ENCODE assay signal across 28 cellular contexts in genomic region chr18:35201502-35201901, GRCh38. TPM values are rescaled to one million over a fixed set of nuclear protein-coding genes. Genes with fewer than 3 reads are reported as not detected.
DNase-seq lines count a peak whose midpoint lies in the region; ATAC-seq, FAIRE-seq and TF ChIP-seq lines count a peak whose summit lies in the region.
"Had no signal": no experiment of that assay in that cellular context is flagged by ENCODE, and none has a peak within 500 bp of the region (broad histone marks: within the 10 kb centered on the region; RNA-seq: fewer than 3 reads in every experiment).

No MANE protein-coding gene starts in this region.

- DNase-seq in D721Med (ENCODE audit: insufficient read length, low spot score) (peak; percentile 37), NCI-H1105 treated with DMSO at 0.1 percent for 48 hours (lab: John Stamatoyannopoulos, UW) (peak; percentile 25), NCI-H69 (lab: John Stamatoyannopoulos, UW) (peak; percentile 97), glutamatergic neuron (peak; percentile 18), SKM-1 (lab: John Stamatoyannopoulos, UW; ENCODE audit: unreplicated experiment) (no peak), HuH-7 (ENCODE audit: low spot score) (no peak)
- no peak for DNase-seq in activated T-cell treated with anti-CD3 and anti-CD28 coated beads, Interleukin-2, amount 50 U/mL, for 72 hours
- DNase-seq: activated CD4-positive, alpha-beta T cell treated with anti-CD3 and anti-CD28 coated beads, Interleukin-2, amount 50 U/mL, for 1 hour; activated CD8-positive, alpha-beta memory T cell treated with anti-CD3 and anti-CD28 coated beads, Interleukin-2, amount 10 ng/mL, durations not matched to agents 7 days and 5 days; anterior cingulate cortex; CD8-positive, alpha-beta T cell; colonic mucosa; effector memory CD8-positive, alpha-beta T cell; GF-D8; head of caudate nucleus; Kasumi-1; kidney; lower lobe of right lung; mucosa of descending colon; NCI-H1930; NCI-H2227 treated with DMSO at 0.1 percent for 48 hours; SHP77; spleen; stimulated activated CD4-positive, alpha-beta T cell treated with anti-CD3 and anti-CD28 coated beads, Interleukin-2, amount 100 ng/mL, for 48 hours; trophoblast cell had no signal

- TF ChIP-seq CTCF in D721Med (IDR thresholded peaks at IDR 0.05; ENCODE audit: insufficient read depth, missing control alignments) (no peak), glutamatergic neuron (IDR thresholded peaks at IDR 0.05; ENCODE audit: partially characterized antibody, unreplicated experiment) (no peak)

- no peak for ATAC-seq in GM19351 (IDR thresholded peaks at IDR 0.05; ENCODE audit: unreplicated experiment)
- ATAC-seq in activated T-cell treated with anti-CD3 and anti-CD28 coated beads, Interleukin-2, amount 50 U/mL, for 72 hours (replicated peaks in 1 of 2) = no peak
- ATAC-seq: activated CD8-positive, alpha-beta memory T cell treated with anti-CD3 and anti-CD28 coated beads, Interleukin-2, amount 10 ng/mL, durations not matched to agents 7 days and 5 days; CD8-positive, alpha-beta T cell; effector memory CD8-positive, alpha-beta T cell; lower lobe of right lung; mucosa of descending colon; WTC11 had no signal

- peaks cover 14% of the 10 kb centered on the region for H3K36me3 Mint-ChIP-seq in glutamatergic neuron (ENCODE audit: unreplicated experiment)
- H3K36me3 Mint-ChIP-seq in activated T-cell treated with anti-CD3 and anti-CD28 coated beads, Interleukin-2, amount 50 U/mL, for 72 hours (ENCODE audit: insufficient read depth in 2 of 2) = peaks cover 4 to 11% of the 10 kb centered on the region in 2 donors
- H3K36me3 Mint-ChIP-seq: CD8-positive, alpha-beta T cell had no signal

- peak overlapping the region; percentile 69 for H3K27ac Mint-ChIP-seq in glutamatergic neuron (ENCODE audit: unreplicated experiment)
- H3K27ac Mint-ChIP-seq in activated T-cell treated with anti-CD3 and anti-CD28 coated beads, Interleukin-2, amount 50 U/mL, for 72 hours = no peak overlapping the region
- H3K27ac Mint-ChIP-seq: activated CD8-positive, alpha-beta memory T cell treated with anti-CD3 and anti-CD28 coated beads, Interleukin-2, amount 10 ng/mL, durations not matched to agents 7 days and 5 days; activated naive CD4-positive, alpha-beta T cell treated with anti-CD3 and anti-CD28 coated beads, Interleukin-2, amount 50 U/mL, for 24 hours; CD8-positive, alpha-beta T cell; effector memory CD8-positive, alpha-beta T cell; WTC11 had no signal

- peaks cover 13% of the 10 kb centered on the region for H3K4me1 Mint-ChIP-seq in glutamatergic neuron (ENCODE audit: low read depth, unreplicated experiment)
- no peaks in the 10 kb centered on the region for H3K4me1 Mint-ChIP-seq in activated T-cell treated with anti-CD3 and anti-CD28 coated beads, Interleukin-2, amount 50 U/mL, for 72 hours (ENCODE audit: low read depth)
- H3K4me1 Mint-ChIP-seq: activated CD8-positive, alpha-beta memory T cell treated with anti-CD3 and anti-CD28 coated beads, Interleukin-2, amount 10 ng/mL, durations not matched to agents 7 days and 5 days; activated naive CD4-positive, alpha-beta T cell treated with anti-CD3 and anti-CD28 coated beads, Interleukin-2, amount 50 U/mL, for 24 hours had no signal

- H3K27me3 Mint-ChIP-seq in glutamatergic neuron (ENCODE audit: unreplicated experiment) = no peaks in the 10 kb centered on the region
- peaks cover 17% of the 10 kb centered on the region for H3K27me3 Mint-ChIP-seq in activated T-cell treated with anti-CD3 and anti-CD28 coated beads, Interleukin-2, amount 50 U/mL, for 72 hours (ENCODE audit: low read depth)

- peak; percentile 100 for FAIRE-seq in D721Med (lab: Jason Lieb, UNC)
- FAIRE-seq: kidney had no signal

- peak overlapping the region; percentile 33 for H3K4me3 Mint-ChIP-seq in glutamatergic neuron (ENCODE audit: unreplicated experiment)
- H3K4me3 Mint-ChIP-seq in activated T-cell treated with anti-CD3 and anti-CD28 coated beads, Interleukin-2, amount 50 U/mL, for 72 hours = no peak overlapping the region
- H3K4me3 Mint-ChIP-seq: activated CD8-positive, alpha-beta memory T cell treated with anti-CD3 and anti-CD28 coated beads, Interleukin-2, amount 10 ng/mL, durations not matched to agents 7 days and 5 days; activated naive CD4-positive, alpha-beta T cell treated with anti-CD3 and anti-CD28 coated beads, Interleukin-2, amount 50 U/mL, for 24 hours; CD8-positive, alpha-beta T cell; effector memory CD8-positive, alpha-beta T cell; WTC11 had no signal

- peaks cover 13% of the 10 kb centered on the region for H3K9me3 Mint-ChIP-seq in glutamatergic neuron (ENCODE audit: unreplicated experiment)
- peaks cover 2 to 9% of the 10 kb centered on the region in 2 donors for H3K9me3 Mint-ChIP-seq in activated T-cell treated with anti-CD3 and anti-CD28 coated beads, Interleukin-2, amount 50 U/mL, for 72 hours
- H3K9me3 Mint-ChIP-seq: effector memory CD8-positive, alpha-beta T cell had no signal

RNA-seq across cellular contexts. Expression of gene ZNF397, which starts 39.3 kb away (rescaled TPM):
- total RNA-seq in glutamatergic neuron (ENCODE audit: unreplicated experiment) = 35.9 TPM
- 10 to 100 TPM; 18.6 to 22.4 TPM for total RNA-seq in activated T-cell treated with anti-CD3 and anti-CD28 coated beads, Interleukin-2, amount 50 U/mL, for 72 hours

Comparison
In these comparisons a context has a peak if more than half of its experiments do, and no peak if none do; other contexts are left out.
1. DNase-seq: peak in D721Med (single experiment), NCI-H1105 treated with DMSO at 0.1 percent for 48 hours (single experiment), NCI-H69 (single experiment) and glutamatergic neuron (single experiment); none in activated T-cell treated with anti-CD3 and anti-CD28 coated beads, Interleukin-2, amount 50 U/mL, for 72 hours (0 of 2), SKM-1 (single experiment) and HuH-7 (single experiment).